ENCODE assay signal across 1 cellular context in the genomic region with DNA sequence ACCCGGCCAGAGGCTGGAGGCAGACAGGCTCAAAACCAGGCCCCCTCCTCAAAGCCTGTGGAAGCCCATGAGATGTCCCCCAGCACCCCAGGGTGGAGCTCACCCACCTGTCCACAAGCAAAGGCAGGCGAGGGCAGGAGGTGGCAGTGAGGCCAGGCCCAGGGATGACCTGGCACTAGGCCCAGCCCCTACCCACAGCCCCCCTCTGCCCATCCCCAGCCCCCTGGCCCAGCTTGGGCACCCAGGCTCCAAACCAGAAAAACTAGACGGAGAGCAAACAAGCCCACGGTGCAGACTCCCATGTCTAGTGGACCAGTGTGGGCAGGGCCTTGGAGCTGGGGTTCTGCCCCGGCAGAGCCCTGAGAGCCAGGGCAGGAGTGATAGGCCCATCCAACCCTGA.
TF ChIP-seq lines count a peak whose summit lies in the region.

No MANE protein-coding gene starts in this region.

TF ChIP-seq in K562, 482 proteins besides CTCF, POLR2A, EP300 and RAD21:
- TF ChIP-seq NR3C1 (CRISPR knock-in tag; IDR thresholded peaks at IDR 0.05) (no peak), ZBED1 (IDR thresholded peaks at IDR 0.05) (no peak), PHB (CRISPR knock-in tag; IDR thresholded peaks at IDR 0.05) (0 out of 2 replicates have a peak, but pooled peaks have one; percentile 2)
TF ChIP-seq in K562: peak in this region for 1.
